Comparison of ENCODE assay signal across 8 cellular contexts in the genomic region with DNA sequence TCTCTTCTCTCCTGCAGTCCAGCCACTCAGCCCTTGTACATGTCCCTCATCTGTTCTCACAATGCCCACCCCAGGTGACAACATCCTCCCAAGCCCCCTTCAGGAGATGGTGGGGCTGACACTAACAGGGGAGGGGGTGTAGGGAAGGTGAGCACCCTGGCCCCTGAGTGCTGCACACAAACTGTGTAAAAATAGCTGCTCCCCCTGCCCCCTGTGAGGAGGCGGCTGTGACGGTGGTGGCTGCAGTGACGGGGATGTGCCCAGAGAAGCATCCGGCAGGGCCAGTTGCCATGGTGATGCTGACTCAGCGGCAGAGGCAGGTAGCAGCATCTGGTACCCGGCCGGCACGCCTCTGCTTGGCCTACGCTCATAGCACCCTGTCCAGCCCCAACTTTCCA. TPM values are rescaled to one million over a fixed set of nuclear protein-coding genes. Genes with fewer than 3 reads are reported as not detected.
DNase-seq lines count a peak whose midpoint lies in the region; FAIRE-seq and TF ChIP-seq lines count a peak whose summit lies in the region.

No MANE protein-coding gene starts in this region.

- CTCF ChIA-PET in activated CD4-positive, alpha-beta T cell treated with anti-CD3 and anti-CD28 coated beads, Interleukin-2, amount 10 ng/mL, durations not matched to agents 7 days and 5 days (lab: Charles Lee), result interaction anchor here (3.6 kb wide), 1 partner anchor 15 kb away, joined by 69 read pairs; a partner anchor contains a TSS

- H4K20me1 ChIP-seq in Karpas-422 (ENCODE audit: insufficient read depth, low read depth, low read length), result no peaks in the 10 kb centered on the region
- no peaks in the 10 kb centered on the region for H4K20me1 ChIP-seq in hepatocyte (ENCODE audit: insufficient read depth, poor library complexity, severe bottlenecking)

- H3K4me1 ChIP-seq in Karpas-422 (ENCODE audit: low read length) (peaks cover 31% of the 10 kb centered on the region), sigmoid colon (peaks cover 0 to 29% (median 27%) of the 10 kb centered on the region in 4 donors), hepatocyte (ENCODE audit: insufficient read depth) (peaks cover 27% of the 10 kb centered on the region)

- H3K4me3 Mint-ChIP-seq in activated CD4-positive, alpha-beta T cell treated with anti-CD3 and anti-CD28 coated beads, Interleukin-2, amount 10 ng/mL, durations not matched to agents 7 days and 5 days, result peak overlapping the region; percentile 93

- H3K27me3 Mint-ChIP-seq in activated CD4-positive, alpha-beta T cell treated with anti-CD3 and anti-CD28 coated beads, Interleukin-2, amount 10 ng/mL, durations not matched to agents 7 days and 5 days, result no peaks in the 10 kb centered on the region

- no peak for TF ChIP-seq EP300 in sigmoid colon (IDR thresholded peaks at IDR 0.05)

- H3K4me3 ChIP-seq in Karpas-422 (ENCODE audit: low read length), result no peak overlapping the region
- H3K4me3 ChIP-seq in sigmoid colon, result no peak overlapping the region
- no peak overlapping the region for H3K4me3 ChIP-seq in hepatocyte

- POLR2A ChIA-PET in activated CD4-positive, alpha-beta T cell treated with anti-CD3 and anti-CD28 coated beads, Interleukin-2, amount 10 ng/mL, durations not matched to agents 7 days and 5 days (lab: Charles Lee), result interaction anchor here (4.7 kb wide), 1 partner anchor 14 kb away, joined by 92 read pairs; a partner anchor contains a TSS

- no peak for TF ChIP-seq CTCF in sigmoid colon (IDR thresholded peaks at IDR 0.05)
- no peak for TF ChIP-seq CTCF in hepatocyte (IDR thresholded peaks at IDR 0.05; ENCODE audit: poor library complexity)

- intact Hi-C loops in sigmoid colon (cut with DNase I), result loop anchor here (5.0 kb wide), 1 partner anchor 33 kb away; no protein-coding TSS in a partner anchor

- H3K36me3 ChIP-seq in Karpas-422 (ENCODE audit: insufficient read depth, low read length), result no peaks in the 10 kb centered on the region
- no peaks in the 10 kb centered on the region for H3K36me3 ChIP-seq in sigmoid colon
- no peaks in the 10 kb centered on the region for H3K36me3 ChIP-seq in hepatocyte (replicated peaks; ENCODE audit: insufficient read depth, low read depth)

- peaks cover 79% of the 10 kb centered on the region for H3K4me1 Mint-ChIP-seq in activated CD4-positive, alpha-beta T cell treated with anti-CD3 and anti-CD28 coated beads, Interleukin-2, amount 10 ng/mL, durations not matched to agents 7 days and 5 days

- no peak for TF ChIP-seq POLR2A in sigmoid colon (IDR thresholded peaks at IDR 0.05)

- H3K9me3 ChIP-seq in Karpas-422 (ENCODE audit: low read length), result no peaks in the 10 kb centered on the region
- no peaks in the 10 kb centered on the region for H3K9me3 ChIP-seq in sigmoid colon
- H3K9me3 ChIP-seq in hepatocyte (ENCODE audit: low read depth), result no peaks in the 10 kb centered on the region

- no peak overlapping the region for H3K4me2 ChIP-seq in Karpas-422 (ENCODE audit: low read depth, low read length, poor library complexity, severe bottlenecking)
- H3K4me2 ChIP-seq in hepatocyte, result no peak overlapping the region

- H3K27me3 ChIP-seq in Karpas-422 (ENCODE audit: low read length) (no peaks in the 10 kb centered on the region), sigmoid colon (no peaks in the 10 kb centered on the region), hepatocyte (no peaks in the 10 kb centered on the region)

- 36 to 60% methylated on average over 9 of the region's 9 CpGs for WGBS in sigmoid colon, 2 donors
- 54% methylated on average over 8 of the region's 9 CpGs for WGBS in hepatocyte (ENCODE audit: low lambda C conversion rate, missing lambda C conversion rate)

- H3K9me3 Mint-ChIP-seq in activated CD4-positive, alpha-beta T cell treated with anti-CD3 and anti-CD28 coated beads, Interleukin-2, amount 10 ng/mL, durations not matched to agents 7 days and 5 days, result peaks cover 2% of the 10 kb centered on the region

- no peaks in the 10 kb centered on the region for H3K79me2 ChIP-seq in Karpas-422 (ENCODE audit: low read length)
- H3K79me2 ChIP-seq in hepatocyte, result peaks cover 3% of the 10 kb centered on the region

- H3K27ac Mint-ChIP-seq in activated CD4-positive, alpha-beta T cell treated with anti-CD3 and anti-CD28 coated beads, Interleukin-2, amount 10 ng/mL, durations not matched to agents 7 days and 5 days, result peak overlapping the region; percentile 95

- H2AFZ ChIP-seq in Karpas-422 (ENCODE audit: low read length) (no peak overlapping the region), hepatocyte (no peak overlapping the region)

- H3K27ac ChIP-seq in Karpas-422 (ENCODE audit: low read length) (no peak overlapping the region), sigmoid colon (peak overlapping the region; percentile 96 to 100 (median 98)), hepatocyte (no peak overlapping the region)

- FAIRE-seq in urothelium cell line (lab: Jason Lieb, UNC), result no peak

- no peaks in the 10 kb centered on the region for H3K9me2 ChIP-seq in Karpas-422 (replicated peaks; ENCODE audit: insufficient read depth, low read length)
- H3K9me2 ChIP-seq in hepatocyte (replicated peaks; ENCODE audit: insufficient read depth), result no peaks in the 10 kb centered on the region

- DNase-seq in Karpas-422 (peak; percentile 76), sigmoid colon (no peak), urothelium cell line (ENCODE audit: low spot score) (peak; percentile 51), NCI-H2081 (lab: John Stamatoyannopoulos, UW) (no peak), hepatocyte (ENCODE audit: low spot score) (no peak), AML-193 (lab: John Stamatoyannopoulos, UW) (no peak)
- DNase-seq in activated CD4-positive, alpha-beta T cell treated with anti-CD3 and anti-CD28 coated beads, Interleukin-2, amount 10 ng/mL, durations not matched to agents 7 days and 5 days, result peak; percentile 93
- DNase-seq in effector CD4-positive, alpha-beta T cell, result peak; percentile 95

- peaks cover 4% of the 10 kb centered on the region for H3K36me3 Mint-ChIP-seq in activated CD4-positive, alpha-beta T cell treated with anti-CD3 and anti-CD28 coated beads, Interleukin-2, amount 10 ng/mL, durations not matched to agents 7 days and 5 days (ENCODE audit: low read depth)

- H3K9ac ChIP-seq in Karpas-422 (ENCODE audit: low read length), result no peak overlapping the region

RNA-seq across cellular contexts. Expression of a gene that starts 13.0 kb away (rescaled TPM):
- total RNA-seq in Karpas-422 (2014; rRNA removed; shearing (Covaris generic); ENCODE audit: low replicate concordance), result 69.5 and 274 TPM in 2 replicates
- 100 to 1,000 TPM; 343 to 347 TPM for total RNA-seq in activated CD4-positive, alpha-beta T cell treated with anti-CD3 and anti-CD28 coated beads, Interleukin-2, amount 10 ng/mL, durations not matched to agents 7 days and 5 days
- total RNA-seq in sigmoid colon (100 to 1,000 TPM; 163 to 369 (median 230) TPM), hepatocyte (307 and 379 TPM in 2 replicates)
- polyA plus RNA-seq in sigmoid colon (100 to 1,000 TPM; 179 to 221 (median 180) TPM), hepatocyte (698 and 768 TPM in 2 replicates)

RNA-seq across cellular contexts. Expression of a gene that starts 20.2 kb away (rescaled TPM):
- 0.37 and 0.87 TPM in 2 replicates for total RNA-seq in Karpas-422 (2014; rRNA removed; shearing (Covaris generic); ENCODE audit: low replicate concordance)
- 1 to 10 TPM; 6.3 to 7.2 TPM for total RNA-seq in activated CD4-positive, alpha-beta T cell treated with anti-CD3 and anti-CD28 coated beads, Interleukin-2, amount 10 ng/mL, durations not matched to agents 7 days and 5 days
- total RNA-seq in sigmoid colon, result 1 to 10 TPM; 1.4 to 5.8 (median 2.9) TPM
- polyA plus RNA-seq in sigmoid colon, result 1 to 10 TPM; 1.2 to 4.4 (median 3.4) TPM
- 3.7 and 3.9 TPM in 2 replicates for total RNA-seq in hepatocyte
- 1.5 and 2.3 TPM in 2 replicates for polyA plus RNA-seq in hepatocyte

RNA-seq across cellular contexts. Expression of a gene that starts 28.4 kb away (rescaled TPM):
- total RNA-seq in Karpas-422 (2014; rRNA removed; shearing (Covaris generic); ENCODE audit: low replicate concordance), result 198 and 359 TPM in 2 replicates
- total RNA-seq in activated CD4-positive, alpha-beta T cell treated with anti-CD3 and anti-CD28 coated beads, Interleukin-2, amount 10 ng/mL, durations not matched to agents 7 days and 5 days, result 100 to 1,000 TPM; 156 to 181 TPM
- total RNA-seq in sigmoid colon, result 100 to 1,000 TPM in 3 of 4 donors, 10 to 100 TPM in 1; 89.1 to 144 (median 119) TPM
- polyA plus RNA-seq in sigmoid colon, result 100 to 1,000 TPM; 214 to 285 (median 256) TPM
- total RNA-seq in hepatocyte, result 185 and 202 TPM in 2 replicates
- polyA plus RNA-seq in hepatocyte, result 218 and 226 TPM in 2 replicates

RNA-seq across cellular contexts. Expression of a gene that starts 45.9 kb away (rescaled TPM):
- 10.7 and 13.6 TPM in 2 replicates for total RNA-seq in Karpas-422 (2014; rRNA removed; shearing (Covaris generic); ENCODE audit: low replicate concordance)
- total RNA-seq in activated CD4-positive, alpha-beta T cell treated with anti-CD3 and anti-CD28 coated beads, Interleukin-2, amount 10 ng/mL, durations not matched to agents 7 days and 5 days, result 10 to 100 TPM; 24.1 to 24.8 TPM
- total RNA-seq in sigmoid colon (10 to 100 TPM; 15.0 to 26.0 (median 16.6) TPM), hepatocyte (35.0 and 36.1 TPM in 2 replicates)
- polyA plus RNA-seq in sigmoid colon (10 to 100 TPM; 14.4 to 36.9 (median 31.7) TPM), hepatocyte (24.8 and 26.8 TPM in 2 replicates)

Comparison
In these comparisons a context has a peak if more than half of its experiments do, and no peak if none do; other contexts are left out.
1. DNase-seq: peak in Karpas-422 (single experiment), activated CD4-positive, alpha-beta T cell treated with anti-CD3 and anti-CD28 coated beads, Interleukin-2, amount 10 ng/mL, durations not matched to agents 7 days and 5 days (single experiment), effector CD4-positive, alpha-beta T cell (single experiment) and urothelium cell line (single experiment); none in sigmoid colon (single experiment), NCI-H2081 (0 of 2), hepatocyte (single experiment) and AML-193 (0 of 2).
2. H3K27ac ChIP-seq: peak in sigmoid colon (4 of 4); none in Karpas-422 (single experiment) and hepatocyte (single experiment).